In the genomic region with DNA sequence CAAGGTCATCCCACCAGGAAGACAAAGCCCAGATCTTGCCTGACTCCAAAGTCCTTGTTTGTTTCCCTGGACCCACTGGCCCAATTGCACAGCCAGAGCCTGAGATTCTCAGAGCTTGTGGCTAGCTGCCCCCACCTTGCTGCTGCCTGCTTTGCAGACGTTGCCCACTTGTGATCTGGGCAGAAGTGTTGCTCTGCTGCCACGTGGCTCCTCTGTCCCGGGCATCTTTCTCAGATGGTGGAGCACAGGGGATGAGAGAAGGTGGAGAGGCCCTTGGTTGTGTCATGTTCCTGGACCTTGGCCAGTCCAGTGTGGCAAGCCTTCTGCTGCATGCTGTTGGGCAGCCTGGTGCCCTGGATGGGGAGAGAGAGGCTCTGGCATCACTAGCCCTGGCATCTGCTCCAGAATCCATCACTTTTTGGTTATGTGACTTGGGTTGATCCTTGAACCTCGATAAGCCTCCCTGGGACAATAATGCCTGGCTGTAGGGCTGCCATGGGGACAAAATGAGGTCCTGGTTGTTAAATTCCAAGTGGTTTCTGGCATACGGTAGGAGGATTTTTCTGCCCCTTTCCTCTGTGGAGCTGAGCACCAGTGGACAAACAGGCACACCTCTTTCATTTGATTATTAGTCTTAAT, we compare ENCODE assay signal across 15 cellular contexts. TPM values are rescaled to one million over a fixed set of nuclear protein-coding genes. Genes with fewer than 3 reads are reported as not detected.
DNase-seq lines count a peak whose midpoint lies in the region; ATAC-seq and TF ChIP-seq lines count a peak whose summit lies in the region.
"Had no signal": no experiment of that assay in that cellular context is flagged by ENCODE, and none has a peak within 500 bp of the region (broad histone marks: within the 10 kb centered on the region; RNA-seq: fewer than 3 reads in every experiment).

No MANE protein-coding gene starts in this region.

- no peak overlapping the region for H3K4me3 ChIP-seq in psoas muscle
- H3K4me3 ChIP-seq in Caco-2 (ENCODE audit: low read depth, low read length): no peak overlapping the region
- H3K4me3 ChIP-seq: gastrocnemius medialis, HAP-1 had no signal

- CTCF ChIA-PET in Caco-2 (lab: Charles Lee): no interaction called here

- H3K27me3 ChIP-seq in psoas muscle (ENCODE audit: insufficient read depth in 3 of 3, low read length in 2 of 3): no peaks in the 10 kb centered on the region
- no peaks in the 10 kb centered on the region for H3K27me3 ChIP-seq in Caco-2 (replicated peaks; ENCODE audit: control insufficient read depth, insufficient read depth, low read length)
- H3K27me3 ChIP-seq: gastrocnemius medialis had no signal

- no peaks in the 10 kb centered on the region for H3K9me3 ChIP-seq in psoas muscle
- H3K9me3 ChIP-seq in Caco-2: no peaks in the 10 kb centered on the region
- H3K9me3 ChIP-seq: gastrocnemius medialis, HAP-1 had no signal

- H3K36me3 ChIP-seq in psoas muscle (ENCODE audit: insufficient read depth in 1 of 2, low read depth in 1 of 2): no peaks in the 10 kb centered on the region
- H3K36me3 ChIP-seq in Caco-2 (ENCODE audit: control insufficient read depth, insufficient read depth, low read length): no peaks in the 10 kb centered on the region; the same call in 1 of the 2 replicates
- H3K36me3 ChIP-seq: gastrocnemius medialis, HAP-1 had no signal

- no peak overlapping the region for H3K4me3 Mint-ChIP-seq in Caco-2 (ENCODE audit: unreplicated experiment)
- H3K4me3 Mint-ChIP-seq: natural killer cell treated with Interleukin-12 subunit alpha and Interleukin-12 subunit beta and Interleukin-15 and Interleukin-18, amount 100 ng/mL, for 72 hours; T-helper 2 cell treated with Interferon-gamma antibody and Interleukin-4, amounts not matched to agents 5 μg/mL and 100 μg/mL, for 36 hours had no signal

- DNase-seq in NCI-H510A (lab: John Stamatoyannopoulos, UW) (peak; percentile 17), cardiac septum (ENCODE audit: low spot score) (peak; percentile 80), psoas muscle (peak; percentile 50 to 69), anterior cingulate cortex (lab: John Stamatoyannopoulos, UW) (no peak), iPS-NIHi11 (ENCODE audit: low spot score) (no peak), Caco-2 (no peak)
- DNase-seq: effector memory CD4-positive, alpha-beta T cell; kidney; MV-4-11; NCI-H524 had no signal

- ATAC-seq in psoas muscle: peak in 3 of 4 donors; percentile 56 to 74 (median 56)
- ATAC-seq: natural killer cell treated with Interleukin-12 subunit alpha and Interleukin-12 subunit beta and Interleukin-15 and Interleukin-18, amount 100 ng/mL, for 72 hours had no signal

- no peaks in the 10 kb centered on the region for H3K27me3 Mint-ChIP-seq in Caco-2 (ENCODE audit: insufficient read depth, unreplicated experiment)
- H3K27me3 Mint-ChIP-seq: natural killer cell treated with Interleukin-12 subunit alpha and Interleukin-12 subunit beta and Interleukin-15 and Interleukin-18, amount 100 ng/mL, for 72 hours had no signal

- H3K36me3 Mint-ChIP-seq in Caco-2 (ENCODE audit: insufficient read depth, unreplicated experiment): no peaks in the 10 kb centered on the region
- H3K36me3 Mint-ChIP-seq: natural killer cell treated with Interleukin-12 subunit alpha and Interleukin-12 subunit beta and Interleukin-15 and Interleukin-18, amount 100 ng/mL, for 72 hours had no signal

- WGBS in psoas muscle, 3 donors: 45 to 51% (median 51%) methylated on average over 5 of the region's 5 CpGs

- H3K4me1 Mint-ChIP-seq in Caco-2 (ENCODE audit: low read depth, unreplicated experiment): peaks cover 8% of the 10 kb centered on the region

- H3K27ac ChIP-seq in psoas muscle: no peak overlapping the region

- TF ChIP-seq CTCF in psoas muscle (IDR thresholded peaks at IDR 0.05) (no peak), Caco-2 (IDR thresholded peaks at IDR 0.05; ENCODE audit: insufficient read depth in 1 of 2, low read depth in 1 of 2, low read length in 1 of 2, severe bottlenecking in 1 of 2, unreplicated experiment in 1 of 2) (no peak)

- intact Hi-C loops in cardiac septum (cut with DNase I): no loop called here
- intact Hi-C loops in psoas muscle (cut with DNase I): no loop called here
- intact Hi-C loops in Caco-2 (cut with micrococcal nuclease; ENCODE audit: unreplicated experiment): no loop called here

- H3K9me3 Mint-ChIP-seq in Caco-2 (ENCODE audit: unreplicated experiment): no peaks in the 10 kb centered on the region
- H3K9me3 Mint-ChIP-seq: activated T-helper 2 cell treated with anti-CD3 and anti-CD28 coated beads, Interferon-gamma antibody, Interleukin-2, Interleukin-4, amounts not matched to agents 10 μg/mL and 5 μg/mL and 100 μg/mL, durations not matched to agents 14 hours and 24 hours and 36 hours; natural killer cell treated with Interleukin-12 subunit alpha and Interleukin-12 subunit beta and Interleukin-15 and Interleukin-18, amount 100 ng/mL, for 72 hours; T-helper 2 cell treated with Interferon-gamma antibody and Interleukin-4, amounts not matched to agents 5 μg/mL and 100 μg/mL, for 36 hours had no signal

- POLR2A ChIA-PET in Caco-2 (lab: Charles Lee): interaction anchor here (1.3 kb wide), 1 partner anchor 50 kb away, joined by 6 read pairs; no protein-coding TSS in a partner anchor

- H3K4me1 ChIP-seq in psoas muscle (peaks cover 10% of the 10 kb centered on the region), Caco-2 (peaks cover 34% of the 10 kb centered on the region)
- H3K4me1 ChIP-seq: HAP-1 had no signal

- H3K27ac Mint-ChIP-seq in Caco-2 (ENCODE audit: unreplicated experiment): no peak overlapping the region
- H3K27ac Mint-ChIP-seq: activated T-helper 2 cell treated with anti-CD3 and anti-CD28 coated beads, Interferon-gamma antibody, Interleukin-2, Interleukin-4, amounts not matched to agents 10 μg/mL and 5 μg/mL and 100 μg/mL, durations not matched to agents 14 hours and 24 hours and 36 hours; natural killer cell treated with Interleukin-12 subunit alpha and Interleukin-12 subunit beta and Interleukin-15 and Interleukin-18, amount 100 ng/mL, for 72 hours; T-helper 2 cell treated with Interferon-gamma antibody and Interleukin-4, amounts not matched to agents 5 μg/mL and 100 μg/mL, for 36 hours had no signal

- BruUV-seq in Caco-2 (replicated peaks; lab: Mats Ljungman, UMichigan): no TSS peak

RNA-seq across cellular contexts. Expression of a gene that starts 1.5 kb away (rescaled TPM):
- total RNA-seq in cardiac septum (5.7 TPM), psoas muscle (1 to 10 TPM in 1 of 4 donors, under 1 TPM in 2, not detected in 1; 0.25 to 1.1 (median 0.49) TPM), Caco-2 (2022) (0.34 TPM in 1 of 2 replicates, not detected in the other)
- polyA plus RNA-seq in psoas muscle: under 1 TPM; 0.06 to 0.21 (median 0.07) TPM
- total RNA-seq: activated T-helper 2 cell treated with anti-CD3 and anti-CD28 coated beads, Interferon-gamma antibody, Interleukin-2, Interleukin-4, amounts not matched to agents 10 μg/mL and 5 μg/mL and 100 μg/mL, durations not matched to agents 14 hours and 24 hours and 36 hours; natural killer cell treated with Interleukin-12 subunit alpha and Interleukin-12 subunit beta and Interleukin-15 and Interleukin-18, amount 100 ng/mL, for 72 hours had no signal

RNA-seq across cellular contexts. Expression of a gene that starts 6.2 kb away (rescaled TPM):
- total RNA-seq in cardiac septum (55.5 TPM), psoas muscle (10 to 100 TPM; 55.7 to 65.5 (median 62.3) TPM), Caco-2 (2022) (81.3 and 87.2 TPM in 2 replicates)
- polyA plus RNA-seq in psoas muscle: 100 to 1,000 TPM in 1 of 3 donors, 10 to 100 TPM in 2; 77.7 to 105 (median 89.7) TPM

RNA-seq across cellular contexts. Expression of a gene that starts 15.1 kb away (rescaled TPM):
- total RNA-seq in cardiac septum (6.4 TPM), psoas muscle (10 to 100 TPM; 10.7 to 22.9 (median 12.1) TPM), Caco-2 (2022) (19.1 and 20.6 TPM in 2 replicates)
- polyA plus RNA-seq in psoas muscle: 10 to 100 TPM; 13.7 to 31.8 (median 17.8) TPM

RNA-seq across cellular contexts. Expression of a gene that starts 25.2 kb away (rescaled TPM):
- total RNA-seq in cardiac septum (23.4 TPM), psoas muscle (10 to 100 TPM; 18.3 to 35.9 (median 25.6) TPM), Caco-2 (2022) (31.2 and 32.0 TPM in 2 replicates)
- polyA plus RNA-seq in psoas muscle: 10 to 100 TPM; 19.2 to 34.0 (median 19.4) TPM

RNA-seq across cellular contexts. Expression of a gene that starts 44.9 kb away (rescaled TPM):
- total RNA-seq in cardiac septum (not detected), psoas muscle (not detected), Caco-2 (2022) (13.5 and 14.1 TPM in 2 replicates)
- under 1 TPM in 1 of 3 donors, not detected in 2; 0.01 TPM for polyA plus RNA-seq in psoas muscle
- total RNA-seq: activated T-helper 2 cell treated with anti-CD3 and anti-CD28 coated beads, Interferon-gamma antibody, Interleukin-2, Interleukin-4, amounts not matched to agents 10 μg/mL and 5 μg/mL and 100 μg/mL, durations not matched to agents 14 hours and 24 hours and 36 hours; natural killer cell treated with Interleukin-12 subunit alpha and Interleukin-12 subunit beta and Interleukin-15 and Interleukin-18, amount 100 ng/mL, for 72 hours had no signal

Comparison
In these comparisons a context has a peak if more than half of its experiments do, and no peak if none do; other contexts are left out.
1. DNase-seq: peak in NCI-H510A (single experiment), cardiac septum (single experiment) and psoas muscle (2 of 2); none in anterior cingulate cortex (0 of 58), iPS-NIHi11 (single experiment) and Caco-2 (0 of 2).